In the genomic region with DNA sequence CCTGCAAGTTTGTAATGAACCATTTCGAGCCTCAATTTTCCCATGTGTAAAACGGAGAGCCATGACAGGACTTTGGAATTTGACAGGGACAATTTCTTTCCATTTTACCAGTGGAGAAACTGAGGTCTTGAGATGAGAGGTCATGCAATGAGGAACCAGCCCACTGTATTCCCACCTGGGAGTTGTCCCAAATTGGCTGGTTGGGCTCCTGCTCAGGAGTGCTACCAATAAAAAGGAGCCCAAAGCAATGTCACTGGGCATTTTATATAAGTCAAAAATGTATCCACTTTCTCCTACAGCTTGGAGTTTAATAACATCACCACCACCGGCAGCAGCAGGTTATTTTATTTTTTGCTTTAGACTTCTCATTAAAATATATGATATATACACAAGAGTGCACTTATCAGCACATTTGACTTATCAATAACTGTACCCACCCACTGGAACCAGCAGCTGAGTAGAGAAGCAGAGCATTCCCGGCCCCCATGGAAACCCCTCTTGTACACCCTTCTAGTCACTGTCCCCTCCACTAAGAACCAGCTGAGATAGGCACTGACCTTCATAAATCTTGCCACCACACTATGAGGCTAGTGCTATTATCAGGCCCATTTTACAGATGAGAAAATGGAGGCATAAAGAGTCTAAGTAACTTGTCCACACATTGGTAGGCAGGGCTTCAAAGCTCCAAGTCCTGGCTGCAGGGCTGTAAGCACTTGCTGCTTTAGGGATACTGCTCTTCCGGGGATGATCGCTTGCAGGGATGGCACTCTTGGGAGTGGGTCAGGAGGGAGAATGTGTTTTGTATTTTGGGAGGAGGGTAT, we compare ENCODE assay signal across 26 cellular contexts.
"Had no signal": no experiment of that assay in that cellular context is flagged by ENCODE, and none has a peak within 500 bp of the region (broad histone marks: within the 10 kb centered on the region; RNA-seq: fewer than 3 reads in every experiment).

No MANE protein-coding gene starts in this region.

- H3K4me3 ChIP-seq: MG63 had no signal

- H3K36me3 ChIP-seq: MG63 had no signal

- H3K9me3 ChIP-seq: MG63 had no signal

- H3K27me3 ChIP-seq: MG63 had no signal

- DNase-seq: Kasumi-1, MG63, MM.1S, MV-4-11, NCI-H1048, NCI-H1092, NCI-H1092 treated with DMSO at 0.1 percent for 48 hours, NCI-H1105 treated with DMSO at 0.1 percent for 48 hours, NCI-H1417, NCI-H1417 treated with DMSO at 0.1 percent for 48 hours, NCI-H1436, NCI-H1436 treated with DMSO at 0.1 percent for 48 hours, NCI-H1694, NCI-H1694 treated with DMSO at 0.1 percent for 48 hours, NCI-H187 treated with DMSO at 0.1 percent for 48 hours, NCI-H1930, NCI-H2081, NCI-H2081 treated with DMSO at 0.1 percent for 48 hours, NCI-H2107, NCI-H2171, NCI-H2227 treated with DMSO at 0.1 percent for 48 hours, NCI-H226, NCI-H446, NCI-H446 treated with DMSO at 0.1 percent for 48 hours, NCI-H524, NCI-H524 treated with DMSO at 0.1 percent for 48 hours had no signal
